Comparison of ENCODE assay signal across 11 cellular contexts in the genomic region with DNA sequence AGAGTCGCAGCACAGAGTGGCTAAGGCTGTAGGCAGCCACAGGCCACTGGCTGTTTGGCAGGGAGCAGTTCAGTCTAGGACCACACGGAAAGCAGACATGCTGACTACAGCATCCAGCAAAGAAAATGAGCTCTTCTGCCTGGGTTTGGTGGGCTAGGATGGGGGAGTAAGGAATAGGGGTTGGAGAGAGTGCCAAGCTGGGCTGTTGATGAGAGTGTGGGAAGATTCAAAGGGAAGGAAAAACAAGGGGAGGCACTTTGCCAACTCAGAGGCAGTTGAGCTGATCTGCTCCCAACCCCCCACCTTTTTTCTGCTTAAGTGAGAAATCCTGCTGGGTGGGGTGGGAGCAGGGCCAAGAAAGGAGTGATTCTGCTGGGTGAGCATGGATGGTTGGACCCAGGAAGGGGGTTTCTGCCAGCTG. TPM values are rescaled to one million over a fixed set of nuclear protein-coding genes. Genes with fewer than 3 reads are reported as not detected.
DNase-seq lines count a peak whose midpoint lies in the region; ATAC-seq lines count a peak whose summit lies in the region.
"Had no signal": no experiment of that assay in that cellular context is flagged by ENCODE, and none has a peak within 500 bp of the region (broad histone marks: within the 10 kb centered on the region; RNA-seq: fewer than 3 reads in every experiment).

No MANE protein-coding gene starts in this region.

- intact Hi-C loops in posterior vena cava (cut with DNase I), result no loop called here

- no peak for ATAC-seq in GM21786 (IDR thresholded peaks at IDR 0.05; ENCODE audit: unreplicated experiment)
- ATAC-seq: activated T-cell treated with anti-CD3 and anti-CD28 coated beads, Interleukin-2, amount 50 U/mL, for 4 hours; natural killer cell had no signal

- H3K27ac ChIP-seq in SJCRH30, result no peak overlapping the region

- no peaks in the 10 kb centered on the region for H3K27me3 ChIP-seq in SJCRH30

- DNase-seq in DMS79 treated with DMSO at 0.1 percent for 48 hours (lab: John Stamatoyannopoulos, UW) (peak; percentile 81), SJCRH30 (peak; percentile 38 to 65), fibroblast of the conjunctiva (ENCODE audit: low read depth) (peak; percentile 23), posterior vena cava (ENCODE audit: low spot score) (peak; percentile 62), SIG-M5 (lab: John Stamatoyannopoulos, UW) (no peak), NK-92 (lab: John Stamatoyannopoulos, UW; ENCODE audit: unreplicated experiment) (no peak), COLO668 (lab: John Stamatoyannopoulos, UW; ENCODE audit: unreplicated experiment) (no peak)
- DNase-seq: activated T-cell treated with anti-CD3 and anti-CD28 coated beads, Interleukin-2, amount 50 U/mL, for 4 hours; MM.1S; natural killer cell had no signal

- H3K4me1 ChIP-seq in SJCRH30, result peaks cover 12% of the 10 kb centered on the region

- no peak overlapping the region for H3K4me3 ChIP-seq in SJCRH30

- H3K9me3 ChIP-seq in SJCRH30 (replicated peaks), result no peaks in the 10 kb centered on the region

- no peaks in the 10 kb centered on the region for H3K36me3 ChIP-seq in SJCRH30

RNA-seq across cellular contexts. Expression of a gene that starts 35.9 kb away (rescaled TPM):
- total RNA-seq in SJCRH30 (2014; rRNA removed; shearing (Covaris generic)), result 0.18 TPM in 2 replicates
- total RNA-seq in posterior vena cava, result 100 to 1,000 TPM in 1 of 2 donors, 10 to 100 TPM in 1; 97.9 to 113 TPM
- total RNA-seq: natural killer cell had no signal

Comparison
In these comparisons a context has a peak if more than half of its experiments do, and no peak if none do; other contexts are left out.
1. DNase-seq: peak in DMS79 treated with DMSO at 0.1 percent for 48 hours (single experiment), SJCRH30 (2 of 2), fibroblast of the conjunctiva (single experiment) and posterior vena cava (single experiment); none in SIG-M5 (single experiment), NK-92 (single experiment) and COLO668 (single experiment).
2. RNA of a gene that starts 35.9 kb away (total RNA-seq): 97.9 to 113 TPM in posterior vena cava; 0.18 TPM in SJCRH30; every median in the first group is over 10 times any median in the second.